ENCODE assay signal across 1 cellular context in genomic region chr21:31498985-31499384, GRCh38.
TF ChIP-seq lines count a peak whose summit lies in the region.

No MANE protein-coding gene starts in this region.

TF ChIP-seq in GM23338, 12 proteins besides CTCF, POLR2A, EP300 and RAD21 (continued from another document):
- TF ChIP-seq ZNF462 (CRISPR knock-in tag; IDR thresholded peaks at IDR 0.05) = no peak
